In genomic region chr10:69092959-69093850, GRCh38 we compare ENCODE assay signal across 8 cellular contexts. TPM values are rescaled to one million over a fixed set of nuclear protein-coding genes. Genes with fewer than 3 reads are reported as not detected.
DNase-seq lines count a peak whose midpoint lies in the region; ATAC-seq and TF ChIP-seq lines count a peak whose summit lies in the region.

No MANE protein-coding gene starts in this region.

- H3K9me2 ChIP-seq in MM.1S (replicated peaks; ENCODE audit: insufficient read depth, low read length) = no peaks in the 10 kb centered on the region

- H3K4me3 ChIP-seq in MM.1S (ENCODE audit: low read length) = no peak overlapping the region; the same call in 1 of the 2 replicates
- H3K4me3 ChIP-seq in trophoblast cell (ENCODE audit: low read depth, low read length) = no peak overlapping the region
- H3K4me3 ChIP-seq in upper lobe of left lung = peak overlapping the region in 1 of 4 donors; percentile 21

- H3K18ac ChIP-seq in trophoblast cell (ENCODE audit: low read length) = no peak overlapping the region

- H3K14ac ChIP-seq in trophoblast cell (ENCODE audit: low read length) = no peak overlapping the region

- H3K36me3 ChIP-seq in MM.1S (replicated peaks; ENCODE audit: insufficient read depth, low read length) (no peaks in the 10 kb centered on the region; the same call in 1 of the 2 replicates), trophoblast cell (ENCODE audit: control insufficient read depth in 1 of 2, insufficient read depth in 2 of 2, low read length in 2 of 2) (no peaks in the 10 kb centered on the region), upper lobe of left lung (peaks cover 0 to 7% (median 2%) of the 10 kb centered on the region in 4 donors)

- H3K79me2 ChIP-seq in MM.1S (ENCODE audit: low read length) (peaks cover 95% of the 10 kb centered on the region), trophoblast cell (ENCODE audit: control insufficient read depth, insufficient read depth, low read length, poor library complexity) (no peaks in the 10 kb centered on the region)

- H4K8ac ChIP-seq in trophoblast cell (ENCODE audit: low read depth, low read length) = no peak overlapping the region

- WGBS in trophoblast cell (ENCODE audit: extremely low coverage, insufficient coverage, insufficient read length) = no CpG with 5 or more reads among the region's 17 CpGs
- 44% methylated on average over 17 of the region's 17 CpGs for WGBS in upper lobe of left lung, 2 donors

- no peak overlapping the region for H2AK5ac ChIP-seq in trophoblast cell (ENCODE audit: low read length)

- peak overlapping the region; percentile 42; the same call in 1 of the 2 replicates for H3K27ac ChIP-seq in MM.1S (ENCODE audit: low read length)
- H3K27ac ChIP-seq in trophoblast cell (ENCODE audit: low read depth, low read length) = no peak overlapping the region
- H3K27ac ChIP-seq in upper lobe of left lung = peak overlapping the region; percentile 66 to 96 (median 94)

- TF ChIP-seq EP300 in upper lobe of left lung (IDR thresholded peaks at IDR 0.05) = no peak

- no peak overlapping the region for H3K23ac ChIP-seq in trophoblast cell (ENCODE audit: low read length)

- H3K9ac ChIP-seq in MM.1S (ENCODE audit: low read length) = peak overlapping the region; percentile 9; the same call in 1 of the 2 replicates
- no peak overlapping the region for H3K9ac ChIP-seq in trophoblast cell (ENCODE audit: low read length)

- H3K79me1 ChIP-seq in trophoblast cell (ENCODE audit: low read length) = no peaks in the 10 kb centered on the region

- no peak overlapping the region for H2BK12ac ChIP-seq in trophoblast cell (ENCODE audit: low read length)

- no peak overlapping the region for H4K91ac ChIP-seq in trophoblast cell (ENCODE audit: low read depth, low read length)

- no peak overlapping the region for H2BK5ac ChIP-seq in trophoblast cell (ENCODE audit: low read depth, low read length, poor library complexity)

- H4K20me1 ChIP-seq in MM.1S (ENCODE audit: insufficient read depth, low read length) = peaks cover 17% of the 10 kb centered on the region; the same call in 1 of the 2 replicates

- H3K4me1 ChIP-seq in MM.1S (ENCODE audit: low read length) = peaks cover 26% of the 10 kb centered on the region
- no peaks in the 10 kb centered on the region for H3K4me1 ChIP-seq in trophoblast cell (ENCODE audit: control insufficient read depth in 1 of 2, insufficient read depth in 2 of 2, low read length in 2 of 2)
- peaks cover 11 to 42% (median 23%) of the 10 kb centered on the region in 4 donors for H3K4me1 ChIP-seq in upper lobe of left lung

- DNase-seq in NK-92 treated with Interleukin-12 subunit alpha and Interleukin-12 subunit beta, amount 100 ng/mL, for 24 hours (lab: John Stamatoyannopoulos, UW) = peak; percentile 31
- no peak for DNase-seq in NK-92 (lab: John Stamatoyannopoulos, UW; ENCODE audit: unreplicated experiment)
- DNase-seq in MM.1S = peak; percentile 86
- peak; percentile 78 for DNase-seq in SIG-M5 treated with dmso at 0.1 percent for 504 hours (lab: John Stamatoyannopoulos, UW; ENCODE audit: unreplicated experiment)
- DNase-seq in activated effector memory CD4-positive, alpha-beta T cell treated with anti-CD3 and anti-CD28 coated beads, Interleukin-2, amount 50 U/mL, for 16 hours = peak; percentile 90
- peak; percentile 56 for DNase-seq in globus pallidus (ENCODE audit: low spot score)
- peak; percentile 85 to 95 for DNase-seq in trophoblast cell
- peak in 1 of 2 donors; percentile 84 for DNase-seq in upper lobe of left lung

- ATAC-seq in upper lobe of left lung (ENCODE audit: low FRiP score in 2 of 2) = peak; percentile 87 to 88

- no peak overlapping the region for H4K12ac ChIP-seq in trophoblast cell (ENCODE audit: low read depth, low read length)

- H2BK120ac ChIP-seq in trophoblast cell (ENCODE audit: insufficient read depth, low read length, poor library complexity) = no peak overlapping the region

- H2AFZ ChIP-seq in MM.1S (ENCODE audit: low read length) (no peak overlapping the region), trophoblast cell (ENCODE audit: insufficient read depth, low read length, poor library complexity) (no peak overlapping the region)

- no peaks in the 10 kb centered on the region for H3K9me3 ChIP-seq in MM.1S (replicated peaks; ENCODE audit: insufficient read depth, low read length)
- no peaks in the 10 kb centered on the region for H3K9me3 ChIP-seq in trophoblast cell (ENCODE audit: insufficient read depth, low read depth, low read length)
- H3K9me3 ChIP-seq in upper lobe of left lung = no peaks in the 10 kb centered on the region

- H3K4ac ChIP-seq in trophoblast cell (ENCODE audit: low read depth, low read length) = no peak overlapping the region

- H3K27me3 ChIP-seq in MM.1S (replicated peaks; ENCODE audit: insufficient read depth, low read length) (no peaks in the 10 kb centered on the region), trophoblast cell (ENCODE audit: insufficient read depth, low read length) (no peaks in the 10 kb centered on the region), upper lobe of left lung (no peaks in the 10 kb centered on the region)

- H3F3A ChIP-seq in MM.1S (ENCODE audit: insufficient read depth, low read length) = peaks cover 48% of the 10 kb centered on the region

- H3K4me2 ChIP-seq in MM.1S (ENCODE audit: low read depth, low read length) = peak overlapping the region; percentile 70
- no peak overlapping the region for H3K4me2 ChIP-seq in trophoblast cell (ENCODE audit: low read length)

- no peak for TF ChIP-seq POLR2A in upper lobe of left lung (IDR thresholded peaks at IDR 0.05)

- TF ChIP-seq CTCF in MM.1S (IDR thresholded peaks at IDR 0.05; ENCODE audit: low read length) (peak; percentile 71), upper lobe of left lung (IDR thresholded peaks at IDR 0.05) (peak; percentile 65 to 89 (median 81))

RNA-seq across cellular contexts. Expression of gene SRGN, which starts 5.3 kb away (rescaled TPM):
- not detected in 2 replicates for polyA plus RNA-seq in trophoblast cell (2013)
- 100 to 1,000 TPM in 5 of 6 donors, 10 to 100 TPM in 1; 96.4 to 326 (median 203) TPM for total RNA-seq in upper lobe of left lung

RNA-seq across cellular contexts. Expression of gene VPS26A, which starts 30.8 kb away (rescaled TPM):
- polyA plus RNA-seq in trophoblast cell (2013) = 45.2 and 45.4 TPM in 2 replicates
- 10 to 100 TPM; 18.9 to 57.7 (median 40.9) TPM for total RNA-seq in upper lobe of left lung
